In the genomic region with DNA sequence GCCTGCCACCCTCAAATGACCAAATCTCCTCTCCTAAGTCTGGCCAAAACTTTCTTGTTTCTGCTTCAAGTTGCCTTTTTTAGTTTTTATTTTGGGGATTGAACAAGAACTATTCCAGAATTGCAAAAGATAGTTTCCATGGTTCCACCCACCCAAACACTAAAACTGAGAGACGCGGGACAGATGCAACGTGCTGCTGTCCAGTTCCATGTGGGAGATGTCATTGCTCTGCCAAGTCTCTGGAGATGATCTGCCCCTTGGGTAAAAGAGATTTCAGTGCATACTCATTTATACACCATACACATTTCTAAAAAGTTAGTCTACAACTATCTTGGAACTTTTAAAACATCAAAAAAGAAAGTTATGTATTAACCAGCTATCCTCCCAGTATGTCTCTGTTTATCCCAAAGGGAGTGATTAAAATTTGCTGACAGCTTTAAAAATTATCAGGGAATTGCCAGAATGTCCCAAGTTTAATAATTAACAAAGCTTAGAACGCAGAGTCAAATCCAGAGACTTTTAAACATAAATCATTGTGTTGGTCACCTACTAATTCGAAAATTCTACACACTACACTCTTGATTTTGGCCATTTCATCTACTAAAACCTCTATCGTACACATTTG, we compare ENCODE assay signal across 1 cellular context.
TF ChIP-seq lines count a peak whose summit lies in the region.

No MANE protein-coding gene starts in this region.

TF ChIP-seq in liver, 16 proteins besides CTCF, POLR2A, EP300 and RAD21 (continued from another document):
- no peak for TF ChIP-seq ATF3 (IDR thresholded peaks at IDR 0.05)
- TF ChIP-seq HNF4A (conservative IDR thresholded peaks at IDR 0.05) = no peak
